ENCODE assay signal across 14 cellular contexts in genomic region chr10:125155669-125156068, GRCh38. TPM values are rescaled to one million over a fixed set of nuclear protein-coding genes. Genes with fewer than 3 reads are reported as not detected.
DNase-seq lines count a peak whose midpoint lies in the region; ATAC-seq and TF ChIP-seq lines count a peak whose summit lies in the region.
"Had no signal": no experiment of that assay in that cellular context is flagged by ENCODE, and none has a peak within 500 bp of the region (broad histone marks: within the 10 kb centered on the region; RNA-seq: fewer than 3 reads in every experiment).

No MANE protein-coding gene starts in this region.

- WGBS in smooth muscle cell (ENCODE audit: low lambda C conversion rate) = 48% methylated on average over 3 of the region's 3 CpGs

- DNase-seq in chondrocyte (ENCODE audit: low spot score) (no peak), lower lobe of right lung (no peak), smooth muscle cell (lab: John Stamatoyannopoulos, UW; ENCODE audit: unreplicated experiment) (no peak), GOT3 (lab: John Stamatoyannopoulos, UW) (no peak)
- DNase-seq in activated CD8-positive, alpha-beta memory T cell treated with anti-CD3 and anti-CD28 coated beads, Interleukin-2, amount 50 U/mL, for 48 hours = no peak
- DNase-seq: activated CD4-positive, alpha-beta T cell treated with anti-CD3 and anti-CD28 coated beads, Interleukin-2, amount 50 U/mL, for 48 hours; activated naive CD8-positive, alpha-beta T cell treated with anti-CD3 and anti-CD28 coated beads, Interleukin-2, amount 50 U/mL, for 24 hours; DMS79 treated with DMSO at 0.1 percent for 48 hours; left colon; NCI-H345; spleen had no signal

- H3K4me2 ChIP-seq in smooth muscle cell = peak overlapping the region; percentile 87

- H3K4me3 Mint-ChIP-seq in chondrocyte (ENCODE audit: unreplicated experiment) = peak overlapping the region; percentile 29
- H3K4me3 Mint-ChIP-seq: activated naive CD8-positive, alpha-beta T cell treated with anti-CD3 and anti-CD28 coated beads, Interleukin-2, amount 50 U/mL, for 24 hours had no signal

- H3K4me3 ChIP-seq in HUES48 (ENCODE audit: low read depth, low read length) (peak overlapping the region; percentile 80), lower lobe of right lung (no peak overlapping the region), smooth muscle cell (no peak overlapping the region)
- H3K4me3 ChIP-seq: spleen had no signal

- H3K9ac ChIP-seq in HUES48 (ENCODE audit: low read depth, low read length) = peak overlapping the region; percentile 68
- H3K9ac ChIP-seq in smooth muscle cell (ENCODE audit: low read depth) = peak overlapping the region; percentile 77

- TF ChIP-seq CTCF in chondrocyte (IDR thresholded peaks at IDR 0.05) = no peak
- TF ChIP-seq CTCF in lower lobe of right lung (IDR thresholded peaks at IDR 0.05) = no peak
- no peak for TF ChIP-seq CTCF in smooth muscle cell (IDR thresholded peaks at IDR 0.05; ENCODE audit: borderline replicate concordance, insufficient read depth, poor library complexity, severe bottlenecking)

- peaks cover 77% of the 10 kb centered on the region for H3K79me2 ChIP-seq in smooth muscle cell (ENCODE audit: low read depth)

- H2AFZ ChIP-seq in smooth muscle cell (ENCODE audit: low read depth) = no peak overlapping the region

- no peaks in the 10 kb centered on the region for H3K36me3 Mint-ChIP-seq in chondrocyte (ENCODE audit: low read depth)

- ATAC-seq in lower lobe of right lung = no peak
- no peak for ATAC-seq in HG02610 (IDR thresholded peaks at IDR 0.05; ENCODE audit: unreplicated experiment)
- ATAC-seq in HG03469 (IDR thresholded peaks at IDR 0.05; ENCODE audit: unreplicated experiment) = no peak
- ATAC-seq: activated naive CD8-positive, alpha-beta T cell treated with anti-CD3 and anti-CD28 coated beads, Interleukin-2, amount 50 U/mL, for 24 hours; left colon had no signal

- H3K27me3 ChIP-seq in HUES48 (ENCODE audit: control insufficient read depth, insufficient read depth, low read length) = no peaks in the 10 kb centered on the region
- H3K27me3 ChIP-seq in lower lobe of right lung (ENCODE audit: low read depth) = no peaks in the 10 kb centered on the region
- H3K27me3 ChIP-seq in smooth muscle cell (ENCODE audit: low read depth) = no peaks in the 10 kb centered on the region

- H3F3A ChIP-seq in smooth muscle cell (ENCODE audit: low read depth) = peaks cover 14% of the 10 kb centered on the region

- H3K36me3 ChIP-seq in HUES48 (ENCODE audit: control insufficient read depth, insufficient read depth, low read length) (peaks cover 7% of the 10 kb centered on the region), lower lobe of right lung (no peaks in the 10 kb centered on the region), smooth muscle cell (ENCODE audit: low read depth) (no peaks in the 10 kb centered on the region)

- intact Hi-C loops in lower lobe of right lung (cut with DNase I) = no loop called here

- H3K27ac ChIP-seq in HUES48 (ENCODE audit: low read depth, low read length) (peak overlapping the region; percentile 92), lower lobe of right lung (peak overlapping the region; percentile 97), smooth muscle cell (ENCODE audit: low read depth) (peak overlapping the region; percentile 74)

- peaks cover 69% of the 10 kb centered on the region for H3K4me1 Mint-ChIP-seq in chondrocyte (ENCODE audit: low read depth)

- H3K4me1 ChIP-seq in HUES48 (ENCODE audit: control insufficient read depth, insufficient read depth, low read length) (peaks cover 57% of the 10 kb centered on the region), lower lobe of right lung (peaks cover 72% of the 10 kb centered on the region), smooth muscle cell (ENCODE audit: low read depth) (peaks cover 68% of the 10 kb centered on the region)

- no peaks in the 10 kb centered on the region for H3K9me3 ChIP-seq in HUES48 (ENCODE audit: control insufficient read depth, insufficient read depth, low read length)
- no peaks in the 10 kb centered on the region for H3K9me3 ChIP-seq in lower lobe of right lung
- H3K9me3 ChIP-seq in smooth muscle cell (replicated peaks; ENCODE audit: low read depth) = no peaks in the 10 kb centered on the region
- H3K9me3 ChIP-seq: spleen had no signal

- H3K27ac Mint-ChIP-seq in chondrocyte (ENCODE audit: unreplicated experiment) = peak overlapping the region; percentile 96
- H3K27ac Mint-ChIP-seq: activated naive CD8-positive, alpha-beta T cell treated with anti-CD3 and anti-CD28 coated beads, Interleukin-2, amount 50 U/mL, for 24 hours had no signal

- H3K27me3 Mint-ChIP-seq in chondrocyte (ENCODE audit: low read depth) = no peaks in the 10 kb centered on the region

- H3K9me3 Mint-ChIP-seq in chondrocyte (ENCODE audit: low read depth) = no peaks in the 10 kb centered on the region
- H3K9me3 Mint-ChIP-seq: activated naive CD8-positive, alpha-beta T cell treated with anti-CD3 and anti-CD28 coated beads, Interleukin-2, amount 50 U/mL, for 24 hours had no signal

- H4K20me1 ChIP-seq in smooth muscle cell (ENCODE audit: low read depth) = peaks cover 73% of the 10 kb centered on the region

RNA-seq across cellular contexts. Expression of gene CTBP2, which starts 4.7 kb away (rescaled TPM):
- total RNA-seq in chondrocyte (62.6 to 90.6 TPM (median 86.4 TPM) in 3 replicates), lower lobe of right lung (73.0 TPM), smooth muscle cell (38.6 and 49.9 TPM in 2 replicates)
- 69.5 and 79.8 TPM in 2 replicates for polyA plus RNA-seq in smooth muscle cell
